In the genomic region with DNA sequence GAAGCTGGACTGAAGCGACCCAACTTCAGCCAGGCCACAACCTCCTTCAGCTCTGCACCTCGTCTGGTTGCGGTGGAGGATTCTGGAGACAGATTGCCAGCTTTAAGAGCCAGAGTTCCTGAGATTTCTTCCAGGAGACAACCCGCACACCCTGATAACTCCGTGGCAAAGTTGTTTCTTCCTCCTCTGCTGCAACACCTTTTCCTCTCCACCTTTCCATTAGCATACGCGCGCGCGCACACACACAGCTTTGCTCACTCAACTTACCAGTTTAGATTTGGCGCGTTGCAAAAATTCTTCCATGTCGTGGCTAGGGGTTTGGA, we compare ENCODE assay signal across 10 cellular contexts. TPM values are rescaled to one million over a fixed set of nuclear protein-coding genes. Genes with fewer than 3 reads are reported as not detected.
A peak's percentile ranks its signal among the peaks of the same experiment; 100 is the strongest.
DNase-seq lines count a peak whose midpoint lies in the region; ATAC-seq and TF ChIP-seq lines count a peak whose summit lies in the region.
"Had no signal": no experiment of that assay in that cellular context is flagged by ENCODE, and none has a peak within 500 bp of the region (broad histone marks: within the 10 kb centered on the region; RNA-seq: fewer than 3 reads in every experiment).

No MANE protein-coding gene starts in this region.

- TF ChIP-seq EP300 in esophagus muscularis mucosa (IDR thresholded peaks at IDR 0.05): no peak

- CTCF ChIA-PET in AG04449 (lab: Yijun Ruan, JAX): interaction anchor here (1.0 kb wide), 2 partner anchors 91 to 97 kb away, joined by 3 read pairs; no protein-coding TSS in a partner anchor

- no peak for DNase-seq in AG04449 (ENCODE audit: low read depth, low spot score)
- peak; percentile 86 for DNase-seq in NCI-H69 (lab: John Stamatoyannopoulos, UW)
- no peak for DNase-seq in esophagus muscularis mucosa (ENCODE audit: extremely low spot score)
- DNase-seq in kidney tubule cell (ENCODE audit: low spot score): no peak
- no peak for DNase-seq in stimulated activated CD4-positive, alpha-beta T cell treated with anti-CD3 and anti-CD28 coated beads, Interleukin-12 subunit alpha, Interleukin-12 subunit beta, amount 100 ng/mL, for 4 hours
- no peak for DNase-seq in NCI-H82 treated with DMSO at 0.1 percent for 48 hours (lab: John Stamatoyannopoulos, UW; ENCODE audit: unreplicated experiment)
- DNase-seq: DMS 273 treated with DMSO at 0.1 percent for 48 hours had no signal

- H2AFZ ChIP-seq in neuron (ENCODE audit: low read depth, low read length): peak overlapping the region; percentile 89

- peak overlapping the region; percentile 78 for H3K4me3 ChIP-seq in AG04449 (ENCODE audit: low read depth, low read length)
- peak overlapping the region; percentile 53 to 82 (median 65) for H3K4me3 ChIP-seq in esophagus muscularis mucosa
- peak overlapping the region; percentile 49 for H3K4me3 ChIP-seq in neuron (ENCODE audit: low read length)

- no peak for TF ChIP-seq POLR2A in esophagus muscularis mucosa (IDR thresholded peaks at IDR 0.05; ENCODE audit: low read depth)

- H3K27ac ChIP-seq in esophagus muscularis mucosa (replicated peaks in 1 of 4): peak overlapping the region; percentile 78 to 91 (median 88)
- H3K27ac ChIP-seq: HL-60 had no signal

- H3K36me3 ChIP-seq in esophagus muscularis mucosa (no peaks in the 10 kb centered on the region), neuron (ENCODE audit: insufficient read depth, low read length) (no peaks in the 10 kb centered on the region)

- 6% methylated on average over 13 of the region's 13 CpGs for WGBS in esophagus muscularis mucosa

- intact Hi-C loops in esophagus muscularis mucosa (cut with DNase I): loop anchor here (5.0 kb wide), 3 partner anchors 43 to 92 kb away; no protein-coding TSS in a partner anchor

- no peak for ATAC-seq in GM19328 (IDR thresholded peaks at IDR 0.05; ENCODE audit: unreplicated experiment)

- POLR2A ChIA-PET in AG04449 (lab: Yijun Ruan, JAX): interaction anchor here (1.2 kb wide), 1 partner anchor 10 kb away, joined by 3 read pairs; no protein-coding TSS in a partner anchor

- H3K4me1 ChIP-seq in esophagus muscularis mucosa: peaks cover 14 to 33% (median 27%) of the 10 kb centered on the region in 4 donors
- H3K4me1 ChIP-seq in neuron (ENCODE audit: insufficient read depth, low read length): peaks cover 13% of the 10 kb centered on the region

- no peaks in the 10 kb centered on the region for H3K9me3 ChIP-seq in esophagus muscularis mucosa
- no peaks in the 10 kb centered on the region for H3K9me3 ChIP-seq in neuron (ENCODE audit: low read length)

- TF ChIP-seq CTCF in AG04449 (IDR thresholded peaks at IDR 0.05; ENCODE audit: insufficient read depth, low read length, missing control alignments) (no peak), esophagus muscularis mucosa (IDR thresholded peaks at IDR 0.05) (no peak)

- H3K27me3 ChIP-seq in esophagus muscularis mucosa: no peaks in the 10 kb centered on the region
- peaks cover 23% of the 10 kb centered on the region for H3K27me3 ChIP-seq in neuron (ENCODE audit: insufficient read depth, low read length)

RNA-seq across cellular contexts. Expression of a gene that starts 0.3 kb away (rescaled TPM):
- 100 to 1,000 TPM; 586 to 728 (median 654) TPM for total RNA-seq in esophagus muscularis mucosa
